Comparison of ENCODE assay signal across 8 cellular contexts in genomic region chr7:835491-836401, GRCh38. TPM values are rescaled to one million over a fixed set of nuclear protein-coding genes. Genes with fewer than 3 reads are reported as not detected.
DNase-seq lines count a peak whose midpoint lies in the region; ATAC-seq and TF ChIP-seq lines count a peak whose summit lies in the region.

No MANE protein-coding gene starts in this region.

- peaks cover 15 to 32% (median 18%) of the 10 kb centered on the region in 3 donors for H3K36me3 ChIP-seq in tibial artery

- no peaks in the 10 kb centered on the region for H3K9me3 Mint-ChIP-seq in activated CD8-positive, alpha-beta T cell treated with anti-CD3 and anti-CD28 coated beads for 36 hours
- no peaks in the 10 kb centered on the region for H3K9me3 Mint-ChIP-seq in activated CD8-positive, alpha-beta T cell treated with anti-CD3 and anti-CD28 coated beads, Interleukin-2, amount 10 ng/mL, durations not matched to agents 7 days and 5 days (ENCODE audit: insufficient read depth)
- no peaks in the 10 kb centered on the region for H3K9me3 Mint-ChIP-seq in activated T-helper 2 cell treated with anti-CD3 and anti-CD28 coated beads, Interferon-gamma antibody, Interleukin-2, Interleukin-4, amounts not matched to agents 10 μg/mL and 5 μg/mL and 100 μg/mL, durations not matched to agents 14 hours and 24 hours and 36 hours

- intact Hi-C loops in activated CD8-positive, alpha-beta T cell treated with anti-CD3 and anti-CD28 coated beads for 36 hours (cut with micrococcal nuclease) = no loop called here
- intact Hi-C loops in activated T-helper 2 cell treated with anti-CD3 and anti-CD28 coated beads, Interferon-gamma antibody, Interleukin-2, Interleukin-4, amounts not matched to agents 10 μg/mL and 5 μg/mL and 100 μg/mL, durations not matched to agents 14 hours and 24 hours and 36 hours (cut with micrococcal nuclease) = no loop called here
- intact Hi-C loops in tibial artery (cut with DNase I; ENCODE audit: low total_unique reads) = loop anchor here (5.0 to 10.0 kb wide), 2 partner anchors 37 to 51 kb away; no protein-coding TSS in a partner anchor

- H3K4me1 ChIP-seq in tibial artery = peaks cover 12 to 88% (median 60%) of the 10 kb centered on the region in 4 donors

- H3K27ac ChIP-seq in tibial artery = peak overlapping the region; percentile 87 to 91

- no peak for TF ChIP-seq CTCF in activated CD8-positive, alpha-beta T cell treated with anti-CD3 and anti-CD28 coated beads for 36 hours (IDR thresholded peaks at IDR 0.05)
- no peak for TF ChIP-seq CTCF in tibial artery (IDR thresholded peaks at IDR 0.05)

- peaks cover 18% of the 10 kb centered on the region for H3K36me3 Mint-ChIP-seq in activated CD8-positive, alpha-beta T cell treated with anti-CD3 and anti-CD28 coated beads for 36 hours (ENCODE audit: low read depth)
- peaks cover 16% of the 10 kb centered on the region for H3K36me3 Mint-ChIP-seq in activated CD8-positive, alpha-beta T cell treated with anti-CD3 and anti-CD28 coated beads, Interleukin-2, amount 10 ng/mL, durations not matched to agents 7 days and 5 days (ENCODE audit: low read depth)
- peaks cover 29% of the 10 kb centered on the region for H3K36me3 Mint-ChIP-seq in activated T-helper 2 cell treated with anti-CD3 and anti-CD28 coated beads, Interferon-gamma antibody, Interleukin-2, Interleukin-4, amounts not matched to agents 10 μg/mL and 5 μg/mL and 100 μg/mL, durations not matched to agents 14 hours and 24 hours and 36 hours (ENCODE audit: low read depth)

- no peaks in the 10 kb centered on the region for H3K9me3 ChIP-seq in tibial artery

- ATAC-seq in activated CD8-positive, alpha-beta T cell treated with anti-CD3 and anti-CD28 coated beads for 36 hours = no peak
- ATAC-seq in activated CD8-positive, alpha-beta T cell treated with anti-CD3 and anti-CD28 coated beads, Interleukin-2, amount 10 ng/mL, durations not matched to agents 7 days and 5 days = no peak
- ATAC-seq in SK-N-SH treated with all-trans-retinoic acid at 6 μM for 48 hours (no peak), HG03565 (IDR thresholded peaks at IDR 0.05; ENCODE audit: unreplicated experiment) (no peak)

- H3K4me1 Mint-ChIP-seq in activated CD8-positive, alpha-beta T cell treated with anti-CD3 and anti-CD28 coated beads for 36 hours (ENCODE audit: low read depth) = peaks cover 42% of the 10 kb centered on the region
- H3K4me1 Mint-ChIP-seq in activated CD8-positive, alpha-beta T cell treated with anti-CD3 and anti-CD28 coated beads, Interleukin-2, amount 10 ng/mL, durations not matched to agents 7 days and 5 days (ENCODE audit: low read depth) = peaks cover 36% of the 10 kb centered on the region
- H3K4me1 Mint-ChIP-seq in activated T-helper 2 cell treated with anti-CD3 and anti-CD28 coated beads, Interferon-gamma antibody, Interleukin-2, Interleukin-4, amounts not matched to agents 10 μg/mL and 5 μg/mL and 100 μg/mL, durations not matched to agents 14 hours and 24 hours and 36 hours (ENCODE audit: low read depth) = peaks cover 21% of the 10 kb centered on the region

- H3K27ac Mint-ChIP-seq in activated CD8-positive, alpha-beta T cell treated with anti-CD3 and anti-CD28 coated beads for 36 hours = peak overlapping the region; percentile 41
- H3K27ac Mint-ChIP-seq in activated CD8-positive, alpha-beta T cell treated with anti-CD3 and anti-CD28 coated beads, Interleukin-2, amount 10 ng/mL, durations not matched to agents 7 days and 5 days = no peak overlapping the region
- peak overlapping the region; percentile 42 for H3K27ac Mint-ChIP-seq in activated T-helper 2 cell treated with anti-CD3 and anti-CD28 coated beads, Interferon-gamma antibody, Interleukin-2, Interleukin-4, amounts not matched to agents 10 μg/mL and 5 μg/mL and 100 μg/mL, durations not matched to agents 14 hours and 24 hours and 36 hours

- H3K4me3 Mint-ChIP-seq in activated CD8-positive, alpha-beta T cell treated with anti-CD3 and anti-CD28 coated beads for 36 hours = no peak overlapping the region
- no peak overlapping the region for H3K4me3 Mint-ChIP-seq in activated CD8-positive, alpha-beta T cell treated with anti-CD3 and anti-CD28 coated beads, Interleukin-2, amount 10 ng/mL, durations not matched to agents 7 days and 5 days
- H3K4me3 Mint-ChIP-seq in activated T-helper 2 cell treated with anti-CD3 and anti-CD28 coated beads, Interferon-gamma antibody, Interleukin-2, Interleukin-4, amounts not matched to agents 10 μg/mL and 5 μg/mL and 100 μg/mL, durations not matched to agents 14 hours and 24 hours and 36 hours (ENCODE audit: low read depth) = no peak overlapping the region

- POLR2A ChIA-PET in activated CD8-positive, alpha-beta T cell treated with anti-CD3 and anti-CD28 coated beads for 36 hours (lab: Charles Lee) = interaction anchor here (1.0 to 1.5 kb wide), 3 partner anchors 13 to 472 kb away, joined by 3 to 4 read pairs (median 4); no protein-coding TSS in a partner anchor
- POLR2A ChIA-PET in activated CD8-positive, alpha-beta T cell treated with anti-CD3 and anti-CD28 coated beads, Interleukin-2, amount 10 ng/mL, durations not matched to agents 7 days and 5 days (lab: Charles Lee) = no interaction called here

- no peaks in the 10 kb centered on the region for H3K27me3 ChIP-seq in tibial artery

- no peaks in the 10 kb centered on the region for H3K27me3 Mint-ChIP-seq in activated CD8-positive, alpha-beta T cell treated with anti-CD3 and anti-CD28 coated beads for 36 hours
- no peaks in the 10 kb centered on the region for H3K27me3 Mint-ChIP-seq in activated CD8-positive, alpha-beta T cell treated with anti-CD3 and anti-CD28 coated beads, Interleukin-2, amount 10 ng/mL, durations not matched to agents 7 days and 5 days (ENCODE audit: low read depth)
- H3K27me3 Mint-ChIP-seq in activated T-helper 2 cell treated with anti-CD3 and anti-CD28 coated beads, Interferon-gamma antibody, Interleukin-2, Interleukin-4, amounts not matched to agents 10 μg/mL and 5 μg/mL and 100 μg/mL, durations not matched to agents 14 hours and 24 hours and 36 hours (ENCODE audit: low read depth) = no peaks in the 10 kb centered on the region

- peak; percentile 31 for DNase-seq in activated CD8-positive, alpha-beta T cell treated with anti-CD3 and anti-CD28 coated beads for 36 hours
- no peak for DNase-seq in activated CD8-positive, alpha-beta T cell treated with anti-CD3 and anti-CD28 coated beads, Interleukin-2, amount 10 ng/mL, durations not matched to agents 7 days and 5 days
- DNase-seq in activated T-helper 2 cell treated with anti-CD3 and anti-CD28 coated beads, Interferon-gamma antibody, Interleukin-2, Interleukin-4, amounts not matched to agents 10 μg/mL and 5 μg/mL and 100 μg/mL, durations not matched to agents 14 hours and 24 hours and 36 hours (ENCODE audit: low spot score) = no peak
- DNase-seq in left kidney (ENCODE audit: low read depth, low spot score) (peak; percentile 81), tibial artery (no peak)
- DNase-seq in stimulated activated naive CD4-positive, alpha-beta T cell (lab: John Stamatoyannopoulos, UW) = no peak

- CTCF ChIA-PET in activated CD8-positive, alpha-beta T cell treated with anti-CD3 and anti-CD28 coated beads for 36 hours (lab: Charles Lee) = interaction anchor here (0.6 to 1.8 kb wide), 2 partner anchors 37 to 49 kb away, joined by 4 to 5 read pairs; no protein-coding TSS in a partner anchor
- CTCF ChIA-PET in activated CD8-positive, alpha-beta T cell treated with anti-CD3 and anti-CD28 coated beads, Interleukin-2, amount 10 ng/mL, durations not matched to agents 7 days and 5 days (lab: Charles Lee) = no interaction called here

- no peak overlapping the region for H3K4me3 ChIP-seq in tibial artery

TF ChIP-seq in SK-N-SH treated with all-trans-retinoic acid at 6 μM for 48 hours, 23 proteins besides CTCF, POLR2A, EP300 and RAD21 (continues in another document):
- TF ChIP-seq ISL1 (CRISPR knock-in tag; IDR thresholded peaks at IDR 0.05) = no peak
- no peak for TF ChIP-seq ZNF8 (CRISPR knock-in tag; IDR thresholded peaks at IDR 0.05)
- TF ChIP-seq ARNTL (CRISPR knock-in tag; IDR thresholded peaks at IDR 0.05; ENCODE audit: borderline replicate concordance, low read depth) = no peak
- no peak for TF ChIP-seq TSHZ2 (CRISPR knock-in tag; IDR thresholded peaks at IDR 0.05)
- TF ChIP-seq ZNF70 (CRISPR knock-in tag; IDR thresholded peaks at IDR 0.05) = no peak

RNA-seq across cellular contexts. Expression of gene SUN1, which starts 3.5 kb away (rescaled TPM):
- 10 to 100 TPM; 71.3 to 71.6 TPM for total RNA-seq in activated CD8-positive, alpha-beta T cell treated with anti-CD3 and anti-CD28 coated beads for 36 hours
- 10 to 100 TPM; 38.4 to 39.7 TPM for total RNA-seq in activated CD8-positive, alpha-beta T cell treated with anti-CD3 and anti-CD28 coated beads, Interleukin-2, amount 10 ng/mL, durations not matched to agents 7 days and 5 days
- 87.7 TPM in 2 replicates for total RNA-seq in activated T-helper 2 cell treated with anti-CD3 and anti-CD28 coated beads, Interferon-gamma antibody, Interleukin-2, Interleukin-4, amounts not matched to agents 10 μg/mL and 5 μg/mL and 100 μg/mL, durations not matched to agents 14 hours and 24 hours and 36 hours

RNA-seq across cellular contexts. Expression of gene GET4, which starts 40.6 kb away (rescaled TPM):
- 10 to 100 TPM; 20.6 to 31.9 TPM for total RNA-seq in activated CD8-positive, alpha-beta T cell treated with anti-CD3 and anti-CD28 coated beads for 36 hours
- 10 to 100 TPM; 32.2 to 38.3 TPM for total RNA-seq in activated CD8-positive, alpha-beta T cell treated with anti-CD3 and anti-CD28 coated beads, Interleukin-2, amount 10 ng/mL, durations not matched to agents 7 days and 5 days
- 32.2 and 35.9 TPM in 2 replicates for total RNA-seq in activated T-helper 2 cell treated with anti-CD3 and anti-CD28 coated beads, Interferon-gamma antibody, Interleukin-2, Interleukin-4, amounts not matched to agents 10 μg/mL and 5 μg/mL and 100 μg/mL, durations not matched to agents 14 hours and 24 hours and 36 hours

Comparison
In these comparisons a context has a peak if more than half of its experiments do, and no peak if none do; other contexts are left out.
1. DNase-seq: peak in activated CD8-positive, alpha-beta T cell treated with anti-CD3 and anti-CD28 coated beads for 36 hours (single experiment) and left kidney (single experiment); none in activated CD8-positive, alpha-beta T cell treated with anti-CD3 and anti-CD28 coated beads, Interleukin-2, amount 10 ng/mL, durations not matched to agents 7 days and 5 days (single experiment), activated T-helper 2 cell treated with anti-CD3 and anti-CD28 coated beads, Interferon-gamma antibody, Interleukin-2, Interleukin-4, amounts not matched to agents 10 μg/mL and 5 μg/mL and 100 μg/mL, durations not matched to agents 14 hours and 24 hours and 36 hours (single experiment), tibial artery (0 of 2) and stimulated activated naive CD4-positive, alpha-beta T cell (0 of 6).